ENCODE assay signal across 15 cellular contexts in the genomic region with DNA sequence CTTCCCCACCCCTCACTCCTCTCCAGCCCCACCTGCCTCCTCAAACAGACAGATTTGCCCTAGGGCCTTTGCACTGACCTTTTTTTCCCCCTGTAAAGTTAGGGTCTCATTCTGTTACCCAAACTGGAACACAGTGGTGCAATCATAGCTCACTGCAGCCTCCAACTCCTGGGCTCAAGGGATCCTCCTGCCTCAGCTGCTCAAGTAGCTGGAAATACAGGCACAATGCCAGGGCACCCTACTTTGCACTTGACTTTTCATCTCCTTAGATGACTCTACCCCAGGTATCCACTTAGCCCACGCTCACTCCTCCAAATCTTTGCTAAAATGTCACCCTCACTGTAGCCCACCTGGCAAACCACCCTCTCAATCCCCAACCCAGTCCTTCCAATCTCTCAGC. TPM values are rescaled to one million over a fixed set of nuclear protein-coding genes. Genes with fewer than 3 reads are reported as not detected.
DNase-seq lines count a peak whose midpoint lies in the region; ATAC-seq and TF ChIP-seq lines count a peak whose summit lies in the region.
"Had no signal": no experiment of that assay in that cellular context is flagged by ENCODE, and none has a peak within 500 bp of the region (broad histone marks: within the 10 kb centered on the region; RNA-seq: fewer than 3 reads in every experiment).

No MANE protein-coding gene starts in this region.

- TF ChIP-seq CTCF in Panc1 (IDR thresholded peaks at IDR 0.05) (no peak), brain (conservative IDR thresholded peaks at IDR 0.05) (no peak), thyroid gland (IDR thresholded peaks at IDR 0.05) (no peak)

- peaks cover 7% of the 10 kb centered on the region for H3K36me3 Mint-ChIP-seq in activated naive CD4-positive, alpha-beta T cell treated with anti-CD3 and anti-CD28 coated beads for 36 hours (ENCODE audit: low read depth)
- H3K36me3 Mint-ChIP-seq in activated naive CD4-positive, alpha-beta T cell treated with anti-CD3 and anti-CD28 coated beads, Interleukin-2, amount 50 U/mL, for 72 hours, result peaks cover 5 to 6% of the 10 kb centered on the region in 2 donors
- peaks cover 4% of the 10 kb centered on the region for H3K36me3 Mint-ChIP-seq in brain

- no peak for DNase-seq in activated naive CD4-positive, alpha-beta T cell treated with anti-CD3 and anti-CD28 coated beads for 36 hours
- DNase-seq in activated naive CD4-positive, alpha-beta T cell treated with anti-CD3 and anti-CD28 coated beads, Interleukin-2, amount 50 U/mL, for 72 hours (ENCODE audit: low spot score in 2 of 2), result no peak
- DNase-seq in Panc1 (ENCODE audit: low read depth, low spot score) (no peak), thyroid gland (peak; percentile 62 to 72), mesendoderm (no peak)
- no peak for DNase-seq in central memory CD4-positive, alpha-beta T cell
- DNase-seq: activated CD4-positive, alpha-beta T cell treated with anti-CD3 and anti-CD28 coated beads, Interleukin-2, amount 50 U/mL, for 1 hour; activated effector memory CD4-positive, alpha-beta T cell treated with anti-CD3 and anti-CD28 coated beads, Interleukin-2, amount 50 U/mL, for 16 hours; DMS 273 treated with DMSO at 0.1 percent for 48 hours; effector memory CD4-positive, alpha-beta T cell; NCI-H1694; RPMI8226; testis had no signal

- no peak overlapping the region for H3K4me3 ChIP-seq in Panc1 (ENCODE audit: low read depth in 2 of 2, low read length in 2 of 2)
- H3K4me3 ChIP-seq in thyroid gland (replicated peaks in 1 of 3), result no peak overlapping the region
- H3K4me3 ChIP-seq in mesendoderm (ENCODE audit: low read length), result no peak overlapping the region
- H3K4me3 ChIP-seq: testis had no signal

- intact Hi-C loops in activated naive CD4-positive, alpha-beta T cell treated with anti-CD3 and anti-CD28 coated beads for 36 hours (cut with micrococcal nuclease), result no loop called here
- intact Hi-C loops in Panc1 (cut with micrococcal nuclease; ENCODE audit: unreplicated experiment) (no loop called here), thyroid gland (cut with DNase I) (no loop called here)

- no peaks in the 10 kb centered on the region for H3K9me3 Mint-ChIP-seq in activated naive CD4-positive, alpha-beta T cell treated with anti-CD3 and anti-CD28 coated beads for 36 hours
- H3K9me3 Mint-ChIP-seq in activated naive CD4-positive, alpha-beta T cell treated with anti-CD3 and anti-CD28 coated beads, Interleukin-2, amount 50 U/mL, for 72 hours, result no peaks in the 10 kb centered on the region
- H3K9me3 Mint-ChIP-seq in brain, result no peaks in the 10 kb centered on the region

- peaks cover 2% of the 10 kb centered on the region for H3K79me1 ChIP-seq in mesendoderm (ENCODE audit: low read length)

- H3K36me3 ChIP-seq in Panc1 (ENCODE audit: control insufficient read depth, insufficient read depth, low read length), result no peaks in the 10 kb centered on the region; the same call in 1 of the 2 replicates
- no peaks in the 10 kb centered on the region for H3K36me3 ChIP-seq in thyroid gland
- H3K36me3 ChIP-seq in mesendoderm (ENCODE audit: control insufficient read depth, insufficient read depth, low read length), result no peaks in the 10 kb centered on the region

- no peak overlapping the region for H2BK5ac ChIP-seq in mesendoderm (ENCODE audit: low read length)

- H2BK120ac ChIP-seq in mesendoderm (ENCODE audit: low read depth, low read length), result no peak overlapping the region

- 54 to 78% methylated on average over 1 of the region's 1 CpG for WGBS in thyroid gland, 2 donors
- no CpG with 5 or more reads among the region's 1 CpG for WGBS in mesendoderm (ENCODE audit: extremely low coverage, insufficient coverage, low lambda C conversion rate)

- H3K9ac ChIP-seq in mesendoderm (ENCODE audit: low read length), result no peak overlapping the region

- no peak overlapping the region for H3K4ac ChIP-seq in mesendoderm (ENCODE audit: low read depth, low read length)

- H3K56ac ChIP-seq in mesendoderm (ENCODE audit: low read length), result no peak overlapping the region

- BruUV-seq in Panc1 (replicated peaks; lab: Mats Ljungman, UMichigan), result no TSS peak

- H3K9me3 ChIP-seq in Panc1 (ENCODE audit: control insufficient read depth, insufficient read depth, low read depth, low read length), result no peaks in the 10 kb centered on the region
- no peaks in the 10 kb centered on the region for H3K9me3 ChIP-seq in thyroid gland
- H3K9me3 ChIP-seq: testis had no signal

- H3K27ac ChIP-seq in Panc1 (ENCODE audit: low read length) (peak overlapping the region; percentile 65), thyroid gland (no peak overlapping the region), mesendoderm (ENCODE audit: low read depth, low read length) (no peak overlapping the region)
- H3K27ac ChIP-seq: testis had no signal

- no peak overlapping the region for H3K4me2 ChIP-seq in mesendoderm (ENCODE audit: low read length)

- no peak overlapping the region for H3K27ac Mint-ChIP-seq in activated naive CD4-positive, alpha-beta T cell treated with anti-CD3 and anti-CD28 coated beads for 36 hours
- H3K27ac Mint-ChIP-seq in activated naive CD4-positive, alpha-beta T cell treated with anti-CD3 and anti-CD28 coated beads, Interleukin-2, amount 50 U/mL, for 72 hours, result no peak overlapping the region
- H3K27ac Mint-ChIP-seq in brain, result peak overlapping the region in 3 of 5 experiments; percentile 8 to 76 (median 66)

- H4K8ac ChIP-seq in mesendoderm (ENCODE audit: low read depth, low read length), result no peak overlapping the region

- POLR2A ChIA-PET in Panc1 (lab: Charles Lee), result no interaction called here

- no peaks in the 10 kb centered on the region for H3K27me3 Mint-ChIP-seq in activated naive CD4-positive, alpha-beta T cell treated with anti-CD3 and anti-CD28 coated beads for 36 hours (ENCODE audit: low read depth)
- H3K27me3 Mint-ChIP-seq in brain, result no peaks in the 10 kb centered on the region

- in situ Hi-C loops in Panc1 (cut with HindIII; ENCODE audit: low pct_unique_long_range_greater_than_20kb, low sequenced_read_pairs), result no loop called here

- H3K4me1 Mint-ChIP-seq in activated naive CD4-positive, alpha-beta T cell treated with anti-CD3 and anti-CD28 coated beads for 36 hours (ENCODE audit: low read depth), result peaks cover 11% of the 10 kb centered on the region
- peaks cover 17% of the 10 kb centered on the region for H3K4me1 Mint-ChIP-seq in brain

- TF ChIP-seq POLR2A in thyroid gland (IDR thresholded peaks at IDR 0.05), result no peak

- H3K4me1 ChIP-seq in Panc1 (ENCODE audit: control insufficient read depth, insufficient read depth, low read length), result peaks cover 3% of the 10 kb centered on the region; the same call in 1 of the 2 replicates
- H3K4me1 ChIP-seq in thyroid gland, result peaks cover 4 to 11% of the 10 kb centered on the region in 2 donors
- H3K4me1 ChIP-seq in mesendoderm (ENCODE audit: control insufficient read depth, low read depth, low read length), result no peaks in the 10 kb centered on the region

- H2AK5ac ChIP-seq in mesendoderm (ENCODE audit: low read length), result no peak overlapping the region

- H3K18ac ChIP-seq in mesendoderm (ENCODE audit: low read length), result no peak overlapping the region

- CTCF ChIA-PET in activated naive CD4-positive, alpha-beta T cell treated with anti-CD3 and anti-CD28 coated beads for 36 hours (lab: Charles Lee), result interaction anchor here (1.5 kb wide), 1 partner anchor 163 kb away, joined by 4 read pairs; a partner anchor contains a TSS
- CTCF ChIA-PET in Panc1 (lab: Charles Lee), result no interaction called here

- H2BK15ac ChIP-seq in mesendoderm (replicated peaks; ENCODE audit: low read depth), result no peak overlapping the region

- H3K79me2 ChIP-seq in mesendoderm (ENCODE audit: control insufficient read depth, insufficient read depth, low read length), result no peaks in the 10 kb centered on the region

- H3K23ac ChIP-seq in mesendoderm (ENCODE audit: low read length), result no peak overlapping the region

- no peak overlapping the region for H4K5ac ChIP-seq in mesendoderm (ENCODE audit: low read length)

- H3K4me3 Mint-ChIP-seq in activated naive CD4-positive, alpha-beta T cell treated with anti-CD3 and anti-CD28 coated beads for 36 hours, result peak overlapping the region; percentile 9
- peak overlapping the region; percentile 42 to 76 (median 59) for H3K4me3 Mint-ChIP-seq in brain

- H3K27me3 ChIP-seq in Panc1 (ENCODE audit: control insufficient read depth, insufficient read depth, low read length) (no peaks in the 10 kb centered on the region), thyroid gland (no peaks in the 10 kb centered on the region), mesendoderm (ENCODE audit: insufficient read depth, low read length, poor library complexity) (no peaks in the 10 kb centered on the region)
- H3K27me3 ChIP-seq: testis had no signal

- ATAC-seq in activated naive CD4-positive, alpha-beta T cell treated with anti-CD3 and anti-CD28 coated beads, Interleukin-2, amount 50 U/mL, for 72 hours, result no peak
- ATAC-seq in Panc1, result no peak
- ATAC-seq in HG03442 (IDR thresholded peaks at IDR 0.05; ENCODE audit: unreplicated experiment), result no peak

RNA-seq across cellular contexts. Expression of a gene that starts 2.2 kb away (rescaled TPM):
- 10 to 100 TPM; 32.4 to 32.8 TPM for total RNA-seq in activated naive CD4-positive, alpha-beta T cell treated with anti-CD3 and anti-CD28 coated beads for 36 hours
- total RNA-seq in activated naive CD4-positive, alpha-beta T cell treated with anti-CD3 and anti-CD28 coated beads, Interleukin-2, amount 50 U/mL, for 72 hours, result 10 to 100 TPM; 22.2 to 27.3 TPM
- 78.1 TPM for total RNA-seq in Panc1 (2021; ENCODE audit: unreplicated experiment)
- 96.2 TPM for polyA plus RNA-seq in Panc1 (2012; ENCODE audit: insufficient read length)
- 320 TPM for polyA plus RNA-seq in brain (ENCODE audit: insufficient read depth, low read depth, low replicate concordance)
- total RNA-seq in thyroid gland, result 100 to 1,000 TPM in 2 of 4 donors, 10 to 100 TPM in 2; 86.1 to 179 (median 132) TPM
- 21.0 TPM for polyA plus RNA-seq in mesendoderm (2013, experiment 1 of 2)
- 21.1 TPM for polyA plus RNA-seq in mesendoderm (2013, experiment 2 of 2)

RNA-seq across cellular contexts. Expression of a gene that starts 34.5 kb away (rescaled TPM):
- total RNA-seq in activated naive CD4-positive, alpha-beta T cell treated with anti-CD3 and anti-CD28 coated beads for 36 hours, result 100 to 1,000 TPM; 669 to 771 TPM
- 100 to 1,000 TPM; 499 to 548 TPM for total RNA-seq in activated naive CD4-positive, alpha-beta T cell treated with anti-CD3 and anti-CD28 coated beads, Interleukin-2, amount 50 U/mL, for 72 hours
- total RNA-seq in Panc1 (2021; ENCODE audit: unreplicated experiment), result 422 TPM
- 224 TPM for polyA plus RNA-seq in Panc1 (2012; ENCODE audit: insufficient read length)
- polyA plus RNA-seq in brain (ENCODE audit: insufficient read depth, low read depth, low replicate concordance), result 527 TPM
- 100 to 1,000 TPM; 173 to 217 (median 202) TPM for total RNA-seq in thyroid gland
- 1,074 TPM for polyA plus RNA-seq in mesendoderm (2013, experiment 1 of 2)
- 1,092 TPM for polyA plus RNA-seq in mesendoderm (2013, experiment 2 of 2)

RNA-seq across cellular contexts. Expression of a gene that starts 47.8 kb away (rescaled TPM):
- total RNA-seq in activated naive CD4-positive, alpha-beta T cell treated with anti-CD3 and anti-CD28 coated beads for 36 hours, result 1 to 10 TPM; 6.3 to 7.3 TPM
- total RNA-seq in activated naive CD4-positive, alpha-beta T cell treated with anti-CD3 and anti-CD28 coated beads, Interleukin-2, amount 50 U/mL, for 72 hours, result 10 to 100 TPM; 10.7 to 14.0 TPM
- total RNA-seq in Panc1 (2021; ENCODE audit: unreplicated experiment), result 19.9 TPM
- polyA plus RNA-seq in Panc1 (2012; ENCODE audit: insufficient read length), result 38.9 TPM
- polyA plus RNA-seq in brain (ENCODE audit: insufficient read depth, low read depth, low replicate concordance), result 14.2 TPM
- total RNA-seq in thyroid gland, result 1 to 10 TPM; 4.4 to 7.6 (median 6.4) TPM
- 5.9 TPM for polyA plus RNA-seq in mesendoderm (2013, experiment 1 of 2)
- polyA plus RNA-seq in mesendoderm (2013, experiment 2 of 2), result 5.8 TPM

Comparison
In these comparisons a context has a peak if more than half of its experiments do, and no peak if none do; other contexts are left out.
1. DNase-seq: peak in thyroid gland (2 of 2); none in activated naive CD4-positive, alpha-beta T cell treated with anti-CD3 and anti-CD28 coated beads for 36 hours (single experiment), activated naive CD4-positive, alpha-beta T cell treated with anti-CD3 and anti-CD28 coated beads, Interleukin-2, amount 50 U/mL, for 72 hours (0 of 2), Panc1 (single experiment), central memory CD4-positive, alpha-beta T cell (single experiment) and mesendoderm (single experiment).
2. H3K27ac Mint-ChIP-seq: peak in brain (3 of 5); none in activated naive CD4-positive, alpha-beta T cell treated with anti-CD3 and anti-CD28 coated beads for 36 hours (single experiment) and activated naive CD4-positive, alpha-beta T cell treated with anti-CD3 and anti-CD28 coated beads, Interleukin-2, amount 50 U/mL, for 72 hours (0 of 2).